ENCODE assay signal across 2 cellular contexts in the genomic region with DNA sequence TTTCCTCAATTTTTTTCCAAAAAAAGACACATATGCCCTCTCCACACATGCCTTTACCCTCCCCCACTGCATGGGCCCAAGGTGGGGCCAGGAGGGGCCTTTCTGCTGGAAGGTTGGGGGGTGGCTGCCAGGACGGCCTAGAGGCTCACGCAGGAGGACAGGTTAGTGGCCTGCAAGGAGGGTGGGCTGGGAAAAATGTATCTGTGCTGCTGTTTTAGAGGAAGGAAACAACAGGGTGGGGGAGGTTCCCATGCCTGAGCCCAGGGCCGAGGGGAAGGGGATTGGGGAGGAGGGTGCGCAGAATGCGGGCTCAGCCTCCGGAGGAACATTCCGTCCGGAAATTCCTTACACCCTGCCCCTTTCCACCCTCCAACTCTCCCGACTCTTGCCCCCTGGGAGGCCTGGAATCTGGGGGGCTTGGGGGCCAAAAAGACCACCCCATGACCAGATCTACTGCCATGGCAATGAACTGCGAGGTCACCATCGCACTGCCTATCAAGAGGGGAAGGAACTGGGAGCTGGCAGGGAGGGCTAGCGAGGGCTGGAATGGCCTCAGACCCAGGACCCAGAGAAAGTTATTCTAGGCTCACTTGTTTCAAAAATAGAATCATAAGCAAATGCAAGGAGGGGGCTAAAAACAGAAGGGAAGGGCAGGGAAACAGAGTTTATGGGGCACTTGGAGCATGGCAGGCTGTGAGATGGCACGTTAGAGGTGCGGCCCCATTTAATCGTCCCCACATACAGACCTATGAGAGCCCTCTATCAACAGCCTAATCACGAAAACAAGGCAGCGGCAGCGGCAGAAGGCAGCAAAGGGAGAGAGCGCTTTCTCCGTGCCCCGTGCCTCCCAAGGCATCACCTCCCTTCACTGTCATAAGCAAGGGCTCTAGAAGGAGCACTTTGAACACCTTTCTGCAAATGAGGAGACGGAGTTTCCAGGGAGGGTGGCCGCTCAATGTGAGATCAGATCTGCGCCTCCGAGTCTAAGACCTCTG.
TF ChIP-seq lines count a peak whose summit lies in the region.

No MANE protein-coding gene starts in this region.

TF ChIP-seq in A549, 52 proteins besides CTCF, POLR2A, EP300 and RAD21:
- TF ChIP-seq BHLHE40 (IDR thresholded peaks at IDR 0.05; ENCODE audit: low read depth, low read length) (no peak), ZFP36 (IDR thresholded peaks at IDR 0.05; ENCODE audit: borderline replicate concordance, partially characterized antibody) (no peak), MYC (IDR thresholded peaks at IDR 0.05; ENCODE audit: borderline replicate concordance, low read length) (no peak), CHD4 (IDR thresholded peaks at IDR 0.05; ENCODE audit: borderline replicate concordance) (no peak), MAFK (IDR thresholded peaks at IDR 0.05; ENCODE audit: partially characterized antibody) (no peak), ZNF302 (CRISPR knock-in tag; IDR thresholded peaks at IDR 0.05) (no peak)
- TF ChIP-seq, protein P1, sequence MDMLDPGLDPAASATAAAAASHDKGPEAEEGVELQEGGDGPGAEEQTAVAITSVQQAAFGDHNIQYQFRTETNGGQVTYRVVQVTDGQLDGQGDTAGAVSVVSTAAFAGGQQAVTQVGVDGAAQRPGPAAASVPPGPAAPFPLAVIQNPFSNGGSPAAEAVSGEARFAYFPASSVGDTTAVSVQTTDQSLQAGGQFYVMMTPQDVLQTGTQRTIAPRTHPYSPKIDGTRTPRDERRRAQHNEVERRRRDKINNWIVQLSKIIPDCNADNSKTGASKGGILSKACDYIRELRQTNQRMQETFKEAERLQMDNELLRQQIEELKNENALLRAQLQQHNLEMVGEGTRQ (IDR thresholded peaks at IDR 0.05): no peak
- TF ChIP-seq, protein P2, sequence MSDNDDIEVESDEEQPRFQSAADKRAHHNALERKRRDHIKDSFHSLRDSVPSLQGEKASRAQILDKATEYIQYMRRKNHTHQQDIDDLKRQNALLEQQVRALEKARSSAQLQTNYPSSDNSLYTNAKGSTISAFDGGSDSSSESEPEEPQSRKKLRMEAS (IDR thresholded peaks at IDR 0.05): no peak
TF ChIP-seq in A549: peak in this region for 0.

TF ChIP-seq in HepG2, 621 proteins besides CTCF, POLR2A, EP300 and RAD21 (continues in another document):
- TF ChIP-seq E2F2 (CRISPR knock-in tag; IDR thresholded peaks at IDR 0.05; ENCODE audit: borderline replicate concordance) (no peak), SRY (CRISPR knock-in tag; IDR thresholded peaks at IDR 0.05) (no peak), BCL6 (CRISPR knock-in tag; IDR thresholded peaks at IDR 0.05) (no peak), REXO4 (CRISPR knock-in tag; IDR thresholded peaks at IDR 0.05; ENCODE audit: borderline replicate concordance) (no peak), CEBPZ (IDR thresholded peaks at IDR 0.05; ENCODE audit: low read length) (no peak), SNRNP70 (IDR thresholded peaks at IDR 0.05; ENCODE audit: low read depth, low read length) (no peak), HNF4G (IDR thresholded peaks at IDR 0.05; ENCODE audit: borderline replicate concordance, low read depth, low read length) (no peak), HNF4G (CRISPR knock-in tag; IDR thresholded peaks at IDR 0.05; ENCODE audit: borderline replicate concordance, low read depth) (peak; percentile 28; the same call in 1 of the 2 replicates), NONO (IDR thresholded peaks at IDR 0.05) (no peak), NONO (CRISPR knock-in tag; conservative IDR thresholded peaks at IDR 0.05) (no peak), RFX3 (CRISPR knock-in tag; IDR thresholded peaks at IDR 0.05) (no peak), ZSCAN21 (CRISPR knock-in tag; IDR thresholded peaks at IDR 0.05; ENCODE audit: borderline replicate concordance) (no peak), ZBTB38 (CRISPR knock-in tag; IDR thresholded peaks at IDR 0.05) (peak; percentile 51; the same call in 1 of the 2 replicates), MTERF4 (CRISPR knock-in tag; IDR thresholded peaks at IDR 0.05) (no peak), ZNF263 (CRISPR knock-in tag; IDR thresholded peaks at IDR 0.05) (no peak), MEF2D (CRISPR knock-in tag; IDR thresholded peaks at IDR 0.05) (no peak), KDM5A (IDR thresholded peaks at IDR 0.05; ENCODE audit: borderline replicate concordance, low read length) (no peak), RXRA (CRISPR knock-in tag; IDR thresholded peaks at IDR 0.05) (0 out of 2 replicates have a peak, but pooled peaks have one; percentile 14)
- TF ChIP-seq, protein P3, sequence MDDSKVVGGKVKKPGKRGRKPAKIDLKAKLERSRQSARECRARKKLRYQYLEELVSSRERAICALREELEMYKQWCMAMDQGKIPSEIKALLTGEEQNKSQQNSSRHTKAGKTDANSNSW (CRISPR knock-in tag; IDR thresholded peaks at IDR 0.05; ENCODE audit: borderline replicate concordance): no peak
- TF ChIP-seq, protein P4, sequence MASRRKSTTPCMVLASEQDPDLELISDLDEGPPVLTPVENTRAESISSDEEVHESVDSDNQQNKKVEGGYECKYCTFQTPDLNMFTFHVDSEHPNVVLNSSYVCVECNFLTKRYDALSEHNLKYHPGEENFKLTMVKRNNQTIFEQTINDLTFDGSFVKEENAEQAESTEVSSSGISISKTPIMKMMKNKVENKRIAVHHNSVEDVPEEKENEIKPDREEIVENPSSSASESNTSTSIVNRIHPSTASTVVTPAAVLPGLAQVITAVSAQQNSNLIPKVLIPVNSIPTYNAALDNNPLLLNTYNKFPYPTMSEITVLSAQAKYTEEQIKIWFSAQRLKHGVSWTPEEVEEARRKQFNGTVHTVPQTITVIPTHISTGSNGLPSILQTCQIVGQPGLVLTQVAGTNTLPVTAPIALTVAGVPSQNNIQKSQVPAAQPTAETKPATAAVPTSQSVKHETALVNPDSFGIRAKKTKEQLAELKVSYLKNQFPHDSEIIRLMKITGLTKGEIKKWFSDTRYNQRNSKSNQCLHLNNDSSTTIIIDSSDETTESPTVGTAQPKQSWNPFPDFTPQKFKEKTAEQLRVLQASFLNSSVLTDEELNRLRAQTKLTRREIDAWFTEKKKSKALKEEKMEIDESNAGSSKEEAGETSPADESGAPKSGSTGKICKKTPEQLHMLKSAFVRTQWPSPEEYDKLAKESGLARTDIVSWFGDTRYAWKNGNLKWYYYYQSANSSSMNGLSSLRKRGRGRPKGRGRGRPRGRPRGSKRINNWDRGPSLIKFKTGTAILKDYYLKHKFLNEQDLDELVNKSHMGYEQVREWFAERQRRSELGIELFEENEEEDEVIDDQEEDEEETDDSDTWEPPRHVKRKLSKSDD (CRISPR knock-in tag; IDR thresholded peaks at IDR 0.05; ENCODE audit: low read depth): no peak
- TF ChIP-seq, protein P5, sequence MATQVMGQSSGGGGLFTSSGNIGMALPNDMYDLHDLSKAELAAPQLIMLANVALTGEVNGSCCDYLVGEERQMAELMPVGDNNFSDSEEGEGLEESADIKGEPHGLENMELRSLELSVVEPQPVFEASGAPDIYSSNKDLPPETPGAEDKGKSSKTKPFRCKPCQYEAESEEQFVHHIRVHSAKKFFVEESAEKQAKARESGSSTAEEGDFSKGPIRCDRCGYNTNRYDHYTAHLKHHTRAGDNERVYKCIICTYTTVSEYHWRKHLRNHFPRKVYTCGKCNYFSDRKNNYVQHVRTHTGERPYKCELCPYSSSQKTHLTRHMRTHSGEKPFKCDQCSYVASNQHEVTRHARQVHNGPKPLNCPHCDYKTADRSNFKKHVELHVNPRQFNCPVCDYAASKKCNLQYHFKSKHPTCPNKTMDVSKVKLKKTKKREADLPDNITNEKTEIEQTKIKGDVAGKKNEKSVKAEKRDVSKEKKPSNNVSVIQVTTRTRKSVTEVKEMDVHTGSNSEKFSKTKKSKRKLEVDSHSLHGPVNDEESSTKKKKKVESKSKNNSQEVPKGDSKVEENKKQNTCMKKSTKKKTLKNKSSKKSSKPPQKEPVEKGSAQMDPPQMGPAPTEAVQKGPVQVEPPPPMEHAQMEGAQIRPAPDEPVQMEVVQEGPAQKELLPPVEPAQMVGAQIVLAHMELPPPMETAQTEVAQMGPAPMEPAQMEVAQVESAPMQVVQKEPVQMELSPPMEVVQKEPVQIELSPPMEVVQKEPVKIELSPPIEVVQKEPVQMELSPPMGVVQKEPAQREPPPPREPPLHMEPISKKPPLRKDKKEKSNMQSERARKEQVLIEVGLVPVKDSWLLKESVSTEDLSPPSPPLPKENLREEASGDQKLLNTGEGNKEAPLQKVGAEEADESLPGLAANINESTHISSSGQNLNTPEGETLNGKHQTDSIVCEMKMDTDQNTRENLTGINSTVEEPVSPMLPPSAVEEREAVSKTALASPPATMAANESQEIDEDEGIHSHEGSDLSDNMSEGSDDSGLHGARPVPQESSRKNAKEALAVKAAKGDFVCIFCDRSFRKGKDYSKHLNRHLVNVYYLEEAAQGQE (IDR thresholded peaks at IDR 0.05; ENCODE audit: borderline replicate concordance in 1 of 2, low read depth in 1 of 2, low read length in 2 of 2): no peak
- TF ChIP-seq, protein P1 (IDR thresholded peaks at IDR 0.05; ENCODE audit: low read depth, low read length): no peak
- TF ChIP-seq, protein P1 (CRISPR knock-in tag; IDR thresholded peaks at IDR 0.05; ENCODE audit: borderline replicate concordance): no peak
- TF ChIP-seq, protein P6, sequence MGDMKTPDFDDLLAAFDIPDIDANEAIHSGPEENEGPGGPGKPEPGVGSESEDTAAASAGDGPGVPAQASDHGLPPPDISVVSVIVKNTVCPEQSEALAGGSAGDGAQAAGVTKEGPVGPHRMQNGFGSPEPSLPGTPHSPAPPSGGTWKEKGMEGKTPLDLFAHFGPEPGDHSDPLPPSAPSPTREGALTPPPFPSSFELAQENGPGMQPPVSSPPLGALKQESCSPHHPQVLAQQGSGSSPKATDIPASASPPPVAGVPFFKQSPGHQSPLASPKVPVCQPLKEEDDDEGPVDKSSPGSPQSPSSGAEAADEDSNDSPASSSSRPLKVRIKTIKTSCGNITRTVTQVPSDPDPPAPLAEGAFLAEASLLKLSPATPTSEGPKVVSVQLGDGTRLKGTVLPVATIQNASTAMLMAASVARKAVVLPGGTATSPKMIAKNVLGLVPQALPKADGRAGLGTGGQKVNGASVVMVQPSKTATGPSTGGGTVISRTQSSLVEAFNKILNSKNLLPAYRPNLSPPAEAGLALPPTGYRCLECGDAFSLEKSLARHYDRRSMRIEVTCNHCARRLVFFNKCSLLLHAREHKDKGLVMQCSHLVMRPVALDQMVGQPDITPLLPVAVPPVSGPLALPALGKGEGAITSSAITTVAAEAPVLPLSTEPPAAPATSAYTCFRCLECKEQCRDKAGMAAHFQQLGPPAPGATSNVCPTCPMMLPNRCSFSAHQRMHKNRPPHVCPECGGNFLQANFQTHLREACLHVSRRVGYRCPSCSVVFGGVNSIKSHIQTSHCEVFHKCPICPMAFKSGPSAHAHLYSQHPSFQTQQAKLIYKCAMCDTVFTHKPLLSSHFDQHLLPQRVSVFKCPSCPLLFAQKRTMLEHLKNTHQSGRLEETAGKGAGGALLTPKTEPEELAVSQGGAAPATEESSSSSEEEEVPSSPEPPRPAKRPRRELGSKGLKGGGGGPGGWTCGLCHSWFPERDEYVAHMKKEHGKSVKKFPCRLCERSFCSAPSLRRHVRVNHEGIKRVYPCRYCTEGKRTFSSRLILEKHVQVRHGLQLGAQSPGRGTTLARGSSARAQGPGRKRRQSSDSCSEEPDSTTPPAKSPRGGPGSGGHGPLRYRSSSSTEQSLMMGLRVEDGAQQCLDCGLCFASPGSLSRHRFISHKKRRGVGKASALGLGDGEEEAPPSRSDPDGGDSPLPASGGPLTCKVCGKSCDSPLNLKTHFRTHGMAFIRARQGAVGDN (CRISPR knock-in tag; IDR thresholded peaks at IDR 0.05): peak; percentile 47; the same call in 1 of the 2 replicates
